23 cellular contexts compared by ENCODE assay signal in genomic region chr13:91776650-91777193, GRCh38.
"Had no signal": no experiment of that assay in that cellular context is flagged by ENCODE, and none has a peak within 500 bp of the region (broad histone marks: within the 10 kb centered on the region; RNA-seq: fewer than 3 reads in every experiment).

No MANE protein-coding gene starts in this region.

- H3K4me1 Mint-ChIP-seq: immature natural killer cell; naive B cell; nephron; stimulated activated naive B cell treated with anti-CD40 and anti-IgM and Interleukin-4, amounts not matched to agents 10 μg/mL and 1 μg/mL and 100 μg/mL, for 72 hours; stimulated activated naive CD8-positive, alpha-beta T cell treated with anti-CD3 and anti-CD28 coated beads, Interleukin-15, amount 100 ng/mL, for 72 hours had no signal

- H3K4me1 ChIP-seq: esophagus muscularis mucosa, gastrocnemius medialis, spleen, testis, tibial nerve, upper lobe of right lung had no signal

- H3K27me3 Mint-ChIP-seq: effector memory CD8-positive, alpha-beta T cell; naive B cell; stimulated activated naive B cell treated with anti-CD40 and anti-IgM and Interleukin-4, amounts not matched to agents 10 μg/mL and 1 μg/mL and 100 μg/mL, for 72 hours; stimulated activated naive CD8-positive, alpha-beta T cell treated with anti-CD3 and anti-CD28 coated beads, Interleukin-15, amount 100 ng/mL, for 72 hours had no signal

- H3K4me3 Mint-ChIP-seq: effector memory CD8-positive, alpha-beta T cell; immature natural killer cell; naive B cell; nephron; stimulated activated naive B cell treated with anti-CD40 and anti-IgM and Interleukin-4, amounts not matched to agents 10 μg/mL and 1 μg/mL and 100 μg/mL, for 72 hours; stimulated activated naive CD8-positive, alpha-beta T cell treated with anti-CD3 and anti-CD28 coated beads, Interleukin-15, amount 100 ng/mL, for 72 hours had no signal

- DNase-seq: effector memory CD8-positive, alpha-beta T cell; gastrocnemius medialis; glutamatergic neuron; immature natural killer cell; left ventricle myocardium superior; mesenchymal stem cell; midbrain; naive B cell; posterior cingulate gyrus; spleen; stimulated activated CD4-positive, alpha-beta T cell treated with anti-CD3 and anti-CD28 coated beads, Interleukin-15, amount 100 ng/mL, for 24 hours; stimulated activated CD4-positive, alpha-beta T cell treated with anti-CD3 and anti-CD28 coated beads, Interleukin-1b, Interleukin-23, amount 100 ng/mL, for 48 hours; stimulated activated CD4-positive, alpha-beta T cell treated with anti-CD3 and anti-CD28 coated beads, Interleukin-4, amount 100 ng/mL, for 4 hours; stimulated activated naive B cell treated with anti-CD40 and anti-IgM and Interleukin-4, amounts not matched to agents 10 μg/mL and 1 μg/mL and 100 μg/mL, for 72 hours; stimulated activated naive CD8-positive, alpha-beta T cell treated with anti-CD3 and anti-CD28 coated beads, Interleukin-15, amount 100 ng/mL, for 72 hours; testis; upper lobe of right lung had no signal

- H3K9me3 ChIP-seq: esophagus muscularis mucosa, gastrocnemius medialis, spleen, testis, tibial nerve, upper lobe of right lung had no signal

- H3K27ac Mint-ChIP-seq: effector memory CD8-positive, alpha-beta T cell; immature natural killer cell; naive B cell; stimulated activated naive B cell treated with anti-CD40 and anti-IgM and Interleukin-4, amounts not matched to agents 10 μg/mL and 1 μg/mL and 100 μg/mL, for 72 hours; stimulated activated naive CD8-positive, alpha-beta T cell treated with anti-CD3 and anti-CD28 coated beads, Interleukin-15, amount 100 ng/mL, for 72 hours had no signal

- H3K27ac ChIP-seq: epithelial cell of prostate, esophagus muscularis mucosa, gastrocnemius medialis, spleen, testis, tibial nerve, upper lobe of right lung had no signal

- H3K9me3 Mint-ChIP-seq: nephron; stimulated activated naive CD8-positive, alpha-beta T cell treated with anti-CD3 and anti-CD28 coated beads, Interleukin-15, amount 100 ng/mL, for 72 hours had no signal

- ATAC-seq: effector memory CD8-positive, alpha-beta T cell; gastrocnemius medialis; left ventricle myocardium superior; sciatic nerve; stimulated activated naive B cell treated with anti-CD40 and anti-IgM and Interleukin-4, amounts not matched to agents 10 μg/mL and 1 μg/mL and 100 μg/mL, for 72 hours; stimulated activated naive CD8-positive, alpha-beta T cell treated with anti-CD3 and anti-CD28 coated beads, Interleukin-15, amount 100 ng/mL, for 72 hours; upper lobe of right lung had no signal

- H3K4me3 ChIP-seq: esophagus muscularis mucosa, gastrocnemius medialis, lung, spleen, testis, tibial nerve, upper lobe of right lung had no signal

- H3K36me3 ChIP-seq: esophagus muscularis mucosa, gastrocnemius medialis, spleen, tibial nerve, upper lobe of right lung had no signal

- H3K27me3 ChIP-seq: esophagus muscularis mucosa, gastrocnemius medialis, spleen, testis, tibial nerve, upper lobe of right lung had no signal

- H3K36me3 Mint-ChIP-seq: immature natural killer cell; naive B cell; stimulated activated naive B cell treated with anti-CD40 and anti-IgM and Interleukin-4, amounts not matched to agents 10 μg/mL and 1 μg/mL and 100 μg/mL, for 72 hours had no signal
